In the genomic region with DNA sequence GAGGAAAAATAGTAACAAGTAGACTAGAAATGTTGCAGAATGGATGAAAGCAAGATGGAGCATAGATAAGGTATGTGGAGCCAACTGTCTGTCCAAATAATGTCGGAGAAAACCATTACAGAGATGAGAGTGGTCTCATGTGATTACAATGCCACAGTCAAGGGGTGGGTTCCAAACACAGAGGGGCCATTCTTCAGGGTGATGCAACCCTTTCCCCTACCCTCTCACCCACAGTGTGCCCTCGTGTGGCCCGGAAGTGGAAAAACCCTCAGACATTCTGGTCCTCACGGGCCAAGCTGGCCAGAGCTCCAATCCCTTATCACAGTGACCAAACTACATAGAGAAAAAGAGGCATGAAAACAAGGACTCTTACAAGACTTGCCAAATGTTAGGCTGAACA, we compare ENCODE assay signal across 1 cellular context.
TF ChIP-seq lines count a peak whose summit lies in the region.

No MANE protein-coding gene starts in this region.

TF ChIP-seq in WTC11, 78 proteins besides CTCF, POLR2A, EP300 and RAD21 (continued from another document):
- TF ChIP-seq, protein P1, sequence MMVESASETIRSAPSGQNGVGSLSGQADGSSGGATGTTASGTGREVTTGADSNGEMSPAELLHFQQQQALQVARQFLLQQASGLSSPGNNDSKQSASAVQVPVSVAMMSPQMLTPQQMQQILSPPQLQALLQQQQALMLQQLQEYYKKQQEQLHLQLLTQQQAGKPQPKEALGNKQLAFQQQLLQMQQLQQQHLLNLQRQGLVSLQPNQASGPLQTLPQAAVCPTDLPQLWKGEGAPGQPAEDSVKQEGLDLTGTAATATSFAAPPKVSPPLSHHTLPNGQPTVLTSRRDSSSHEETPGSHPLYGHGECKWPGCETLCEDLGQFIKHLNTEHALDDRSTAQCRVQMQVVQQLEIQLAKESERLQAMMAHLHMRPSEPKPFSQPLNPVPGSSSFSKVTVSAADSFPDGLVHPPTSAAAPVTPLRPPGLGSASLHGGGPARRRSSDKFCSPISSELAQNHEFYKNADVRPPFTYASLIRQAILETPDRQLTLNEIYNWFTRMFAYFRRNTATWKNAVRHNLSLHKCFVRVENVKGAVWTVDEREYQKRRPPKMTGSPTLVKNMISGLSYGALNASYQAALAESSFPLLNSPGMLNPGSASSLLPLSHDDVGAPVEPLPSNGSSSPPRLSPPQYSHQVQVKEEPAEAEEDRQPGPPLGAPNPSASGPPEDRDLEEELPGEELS (CRISPR knock-in tag; IDR thresholded peaks at IDR 0.05): no peak
- TF ChIP-seq, protein P2, sequence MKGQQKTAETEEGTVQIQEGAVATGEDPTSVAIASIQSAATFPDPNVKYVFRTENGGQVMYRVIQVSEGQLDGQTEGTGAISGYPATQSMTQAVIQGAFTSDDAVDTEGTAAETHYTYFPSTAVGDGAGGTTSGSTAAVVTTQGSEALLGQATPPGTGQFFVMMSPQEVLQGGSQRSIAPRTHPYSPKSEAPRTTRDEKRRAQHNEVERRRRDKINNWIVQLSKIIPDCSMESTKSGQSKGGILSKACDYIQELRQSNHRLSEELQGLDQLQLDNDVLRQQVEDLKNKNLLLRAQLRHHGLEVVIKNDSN (CRISPR knock-in tag; IDR thresholded peaks at IDR 0.05): no peak
- TF ChIP-seq, protein P3, sequence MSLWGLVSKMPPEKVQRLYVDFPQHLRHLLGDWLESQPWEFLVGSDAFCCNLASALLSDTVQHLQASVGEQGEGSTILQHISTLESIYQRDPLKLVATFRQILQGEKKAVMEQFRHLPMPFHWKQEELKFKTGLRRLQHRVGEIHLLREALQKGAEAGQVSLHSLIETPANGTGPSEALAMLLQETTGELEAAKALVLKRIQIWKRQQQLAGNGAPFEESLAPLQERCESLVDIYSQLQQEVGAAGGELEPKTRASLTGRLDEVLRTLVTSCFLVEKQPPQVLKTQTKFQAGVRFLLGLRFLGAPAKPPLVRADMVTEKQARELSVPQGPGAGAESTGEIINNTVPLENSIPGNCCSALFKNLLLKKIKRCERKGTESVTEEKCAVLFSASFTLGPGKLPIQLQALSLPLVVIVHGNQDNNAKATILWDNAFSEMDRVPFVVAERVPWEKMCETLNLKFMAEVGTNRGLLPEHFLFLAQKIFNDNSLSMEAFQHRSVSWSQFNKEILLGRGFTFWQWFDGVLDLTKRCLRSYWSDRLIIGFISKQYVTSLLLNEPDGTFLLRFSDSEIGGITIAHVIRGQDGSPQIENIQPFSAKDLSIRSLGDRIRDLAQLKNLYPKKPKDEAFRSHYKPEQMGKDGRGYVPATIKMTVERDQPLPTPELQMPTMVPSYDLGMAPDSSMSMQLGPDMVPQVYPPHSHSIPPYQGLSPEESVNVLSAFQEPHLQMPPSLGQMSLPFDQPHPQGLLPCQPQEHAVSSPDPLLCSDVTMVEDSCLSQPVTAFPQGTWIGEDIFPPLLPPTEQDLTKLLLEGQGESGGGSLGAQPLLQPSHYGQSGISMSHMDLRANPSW (CRISPR knock-in tag; conservative IDR thresholded peaks at IDR 0.05; ENCODE audit: low read depth): no peak
- TF ChIP-seq, protein P4, sequence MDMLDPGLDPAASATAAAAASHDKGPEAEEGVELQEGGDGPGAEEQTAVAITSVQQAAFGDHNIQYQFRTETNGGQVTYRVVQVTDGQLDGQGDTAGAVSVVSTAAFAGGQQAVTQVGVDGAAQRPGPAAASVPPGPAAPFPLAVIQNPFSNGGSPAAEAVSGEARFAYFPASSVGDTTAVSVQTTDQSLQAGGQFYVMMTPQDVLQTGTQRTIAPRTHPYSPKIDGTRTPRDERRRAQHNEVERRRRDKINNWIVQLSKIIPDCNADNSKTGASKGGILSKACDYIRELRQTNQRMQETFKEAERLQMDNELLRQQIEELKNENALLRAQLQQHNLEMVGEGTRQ (CRISPR knock-in tag; IDR thresholded peaks at IDR 0.05): no peak
